ENCODE assay signal across 12 cellular contexts in the genomic region with DNA sequence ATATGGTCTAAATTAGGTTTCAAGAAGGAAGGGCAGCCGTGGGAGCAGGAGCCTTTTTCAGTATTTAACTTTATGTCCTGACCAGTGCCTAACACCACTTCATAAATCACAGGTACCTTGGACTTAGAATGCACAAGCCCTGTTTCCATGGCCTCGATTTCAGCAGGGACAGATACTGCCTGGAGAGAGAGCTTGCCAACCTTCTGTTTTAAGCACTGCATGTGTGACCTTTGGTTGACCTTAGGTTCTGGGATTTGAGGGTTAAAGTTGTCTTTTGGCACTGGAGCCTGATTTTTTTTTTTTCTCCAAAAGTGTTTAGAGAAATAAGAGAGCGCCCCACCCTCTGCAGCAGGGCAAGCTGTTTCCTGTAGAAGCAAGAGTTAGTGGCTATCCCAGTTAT.
DNase-seq lines count a peak whose midpoint lies in the region; FAIRE-seq and TF ChIP-seq lines count a peak whose summit lies in the region.
"Had no signal": no experiment of that assay in that cellular context is flagged by ENCODE, and none has a peak within 500 bp of the region (broad histone marks: within the 10 kb centered on the region; RNA-seq: fewer than 3 reads in every experiment).

No MANE protein-coding gene starts in this region.

- TF ChIP-seq CTCF in breast epithelium (IDR thresholded peaks at IDR 0.05), result no peak
- TF ChIP-seq CTCF in MCF 10A (IDR thresholded peaks at IDR 0.05; ENCODE audit: unreplicated experiment), result no peak
- TF ChIP-seq CTCF in adrenal gland (IDR thresholded peaks at IDR 0.05), result no peak
- no peak for TF ChIP-seq CTCF in keratinocyte (optimal IDR thresholded peaks at IDR 0.05 in 1 of 3, IDR thresholded peaks at IDR 0.05 in 1 of 3, conservative IDR thresholded peaks at IDR 0.05 in 1 of 3; ENCODE audit: extremely low read depth in 1 of 3, insufficient read depth in 2 of 3, low read length in 3 of 3)
- no peak for TF ChIP-seq CTCF in testis (IDR thresholded peaks at IDR 0.05)
- no peak for TF ChIP-seq CTCF in glutamatergic neuron (IDR thresholded peaks at IDR 0.05; ENCODE audit: partially characterized antibody, unreplicated experiment)

- H3K27ac Mint-ChIP-seq in MCF 10A (ENCODE audit: low read depth, unreplicated experiment) (no peak overlapping the region), glutamatergic neuron (ENCODE audit: unreplicated experiment) (no peak overlapping the region)

- peaks cover 0 to 11% of the 10 kb centered on the region in 2 donors for H3K4me1 ChIP-seq in breast epithelium
- H3K4me1 ChIP-seq in adrenal gland (replicated peaks in 1 of 2), result peaks cover 15 to 16% of the 10 kb centered on the region in 2 donors
- H3K4me1 ChIP-seq in keratinocyte (ENCODE audit: control insufficient read depth, extremely low read depth, insufficient read depth, low read length), result peaks cover 8% of the 10 kb centered on the region
- peaks cover 14% of the 10 kb centered on the region for H3K4me1 ChIP-seq in testis

- FAIRE-seq in keratinocyte (lab: Jason Lieb, UNC), result peak; percentile 39

- intact Hi-C loops in breast epithelium (cut with DNase I; ENCODE audit: low total_unique reads), result no loop called here
- intact Hi-C loops in MCF 10A (cut with micrococcal nuclease), result no loop called here
- intact Hi-C loops in adrenal gland (cut with DNase I), result no loop called here
- intact Hi-C loops in testis (cut with DNase I; ENCODE audit: low total_unique reads), result no loop called here

- H3K36me3 Mint-ChIP-seq in MCF 10A (ENCODE audit: insufficient read depth, unreplicated experiment), result no peaks in the 10 kb centered on the region
- peaks cover 14% of the 10 kb centered on the region for H3K36me3 Mint-ChIP-seq in glutamatergic neuron (ENCODE audit: unreplicated experiment)

- DNase-seq in breast epithelium (ENCODE audit: low spot score in 2 of 2) (no peak), MCF 10A (ENCODE audit: unreplicated experiment) (no peak), adrenal gland (peak in 6 of 7 donors; percentile 15 to 61 (median 39)), keratinocyte (ENCODE audit: low read depth, low spot score) (no peak), testis (peak; percentile 33), glutamatergic neuron (no peak), HEK293T (ENCODE audit: extremely low spot score) (no peak), AG08396 (ENCODE audit: low spot score) (no peak)
- DNase-seq: BE2C, hippocampal formation, NCI-H187 had no signal

- H3K4me3 ChIP-seq in breast epithelium, result no peak overlapping the region
- H3K4me3 ChIP-seq in adrenal gland, result no peak overlapping the region
- no peak overlapping the region for H3K4me3 ChIP-seq in keratinocyte (ENCODE audit: control insufficient read depth in 2 of 3, extremely low read depth in 1 of 3, insufficient read depth in 2 of 3, low read depth in 1 of 3, low read length in 3 of 3)
- no peak overlapping the region for H3K4me3 ChIP-seq in testis
- H3K4me3 ChIP-seq: smooth muscle cell had no signal

- H3K9me1 ChIP-seq in keratinocyte (ENCODE audit: control insufficient read depth, extremely low read depth, insufficient read depth, low read length), result no peaks in the 10 kb centered on the region

- peaks cover 18% of the 10 kb centered on the region for H3K4me1 Mint-ChIP-seq in MCF 10A (ENCODE audit: insufficient read depth, unreplicated experiment)
- H3K4me1 Mint-ChIP-seq in glutamatergic neuron (ENCODE audit: low read depth, unreplicated experiment), result no peaks in the 10 kb centered on the region

- TF ChIP-seq POLR2A in breast epithelium (IDR thresholded peaks at IDR 0.05) (no peak), adrenal gland (IDR thresholded peaks at IDR 0.05) (no peak), testis (IDR thresholded peaks at IDR 0.05) (no peak)

- H3K36me3 ChIP-seq in breast epithelium (no peaks in the 10 kb centered on the region), adrenal gland (replicated peaks in 1 of 2) (no peaks in the 10 kb centered on the region), keratinocyte (ENCODE audit: control insufficient read depth in 2 of 2, extremely low read depth in 1 of 2, insufficient read depth in 2 of 2, low read length in 2 of 2) (no peaks in the 10 kb centered on the region), testis (ENCODE audit: low read depth, missing control alignments) (no peaks in the 10 kb centered on the region)
- H3K36me3 ChIP-seq: BE2C had no signal

- peak overlapping the region; percentile 40 for H3K4me2 ChIP-seq in keratinocyte (ENCODE audit: control insufficient read depth, extremely low read depth, insufficient read depth, low read depth, low read length)
- H3K4me2 ChIP-seq: smooth muscle cell had no signal

- no TSS peak for BruUV-seq in MCF 10A (replicated peaks; lab: Mats Ljungman, UMichigan)

- H3K9me3 ChIP-seq in breast epithelium (peaks cover 6 to 12% of the 10 kb centered on the region in 2 donors), adrenal gland (replicated peaks in 1 of 3) (peaks cover 0 to 6% (median 0%) of the 10 kb centered on the region in 3 donors), keratinocyte (ENCODE audit: control insufficient read depth, low read depth, low read length) (peaks cover 6% of the 10 kb centered on the region), testis (no peaks in the 10 kb centered on the region)
- H3K9me3 ChIP-seq: BE2C had no signal

- H3K4me3 Mint-ChIP-seq in MCF 10A (ENCODE audit: unreplicated experiment) (no peak overlapping the region), glutamatergic neuron (ENCODE audit: unreplicated experiment) (no peak overlapping the region)

- 13 to 19% (median 15%) methylated on average over 3 of the region's 3 CpGs for WGBS in adrenal gland, 4 donors
- 27 to 46% methylated on average over 3 of the region's 3 CpGs for WGBS in testis, 2 donors

- peak overlapping the region; percentile 62 for H2AFZ ChIP-seq in keratinocyte (ENCODE audit: control insufficient read depth, low read length)

- H3K27me3 Mint-ChIP-seq in MCF 10A (ENCODE audit: insufficient read depth, unreplicated experiment) (no peaks in the 10 kb centered on the region), glutamatergic neuron (ENCODE audit: unreplicated experiment) (no peaks in the 10 kb centered on the region)

- dilution Hi-C loops in keratinocyte (cut with MboI; ENCODE audit: extremely low pct_ligation_motif_present, low sequenced_read_pairs), result no loop called here

- POLR2A ChIA-PET in MCF 10A (lab: Yijun Ruan, JAX) (interaction anchor here (0.6 to 1.6 kb wide), 3 partner anchors 8 to 102 kb away, joined by 3 to 7 read pairs (median 3); no protein-coding TSS in a partner anchor), HEK293T (lab: Yijun Ruan, JAX) (no interaction called here)

- H3K27me3 ChIP-seq in breast epithelium (no peaks in the 10 kb centered on the region), adrenal gland (no peaks in the 10 kb centered on the region), keratinocyte (ENCODE audit: control insufficient read depth, extremely low read depth, insufficient read depth, low read length) (no peaks in the 10 kb centered on the region), testis (no peaks in the 10 kb centered on the region)
- H3K27me3 ChIP-seq: BE2C had no signal

- no peak overlapping the region for H3K9ac ChIP-seq in keratinocyte (ENCODE audit: control insufficient read depth, extremely low read depth, insufficient read depth, low read length)

- peaks cover 33% of the 10 kb centered on the region for H3K9me3 Mint-ChIP-seq in MCF 10A (ENCODE audit: unreplicated experiment)
- H3K9me3 Mint-ChIP-seq in glutamatergic neuron (ENCODE audit: unreplicated experiment), result peaks cover 1% of the 10 kb centered on the region

- no peaks in the 10 kb centered on the region for H3K79me2 ChIP-seq in keratinocyte (ENCODE audit: control insufficient read depth, insufficient read depth, low read length)

- CTCF ChIA-PET in MCF 10A (lab: Yijun Ruan, JAX), result interaction anchor here (0.6 to 1.3 kb wide), 3 partner anchors 10 to 167 kb away, joined by 3 to 4 read pairs (median 4); no protein-coding TSS in a partner anchor
- CTCF ChIA-PET in HEK293T (lab: Yijun Ruan, JAX), result no interaction called here

- no peaks in the 10 kb centered on the region for H4K20me1 ChIP-seq in keratinocyte (ENCODE audit: control insufficient read depth, extremely low read depth, insufficient read depth, low read length)

- H3K27ac ChIP-seq in breast epithelium (peak overlapping the region; percentile 56 to 70), adrenal gland (no peak overlapping the region), keratinocyte (ENCODE audit: control insufficient read depth, insufficient read depth, low read length) (no peak overlapping the region), testis (no peak overlapping the region)

TF ChIP-seq in HEK293T, 16 proteins besides CTCF, POLR2A, EP300 and RAD21:
- TF ChIP-seq FOXA1 (IDR thresholded peaks at IDR 0.05) (no peak), CTBP1 (IDR thresholded peaks at IDR 0.05; ENCODE audit: borderline replicate concordance) (no peak), ARNT (IDR thresholded peaks at IDR 0.05) (no peak), BHLHE40 (IDR thresholded peaks at IDR 0.05; ENCODE audit: borderline replicate concordance) (no peak), TARDBP (IDR thresholded peaks at IDR 0.05) (no peak), L3MBTL2 (conservative IDR thresholded peaks at IDR 0.05) (no peak), FOXM1 (IDR thresholded peaks at IDR 0.05; ENCODE audit: borderline replicate concordance) (no peak), FOXK2 (IDR thresholded peaks at IDR 0.05) (no peak), ELF4 (IDR thresholded peaks at IDR 0.05) (no peak), SP1 (IDR thresholded peaks at IDR 0.05) (no peak)
- TF ChIP-seq, protein P1, sequence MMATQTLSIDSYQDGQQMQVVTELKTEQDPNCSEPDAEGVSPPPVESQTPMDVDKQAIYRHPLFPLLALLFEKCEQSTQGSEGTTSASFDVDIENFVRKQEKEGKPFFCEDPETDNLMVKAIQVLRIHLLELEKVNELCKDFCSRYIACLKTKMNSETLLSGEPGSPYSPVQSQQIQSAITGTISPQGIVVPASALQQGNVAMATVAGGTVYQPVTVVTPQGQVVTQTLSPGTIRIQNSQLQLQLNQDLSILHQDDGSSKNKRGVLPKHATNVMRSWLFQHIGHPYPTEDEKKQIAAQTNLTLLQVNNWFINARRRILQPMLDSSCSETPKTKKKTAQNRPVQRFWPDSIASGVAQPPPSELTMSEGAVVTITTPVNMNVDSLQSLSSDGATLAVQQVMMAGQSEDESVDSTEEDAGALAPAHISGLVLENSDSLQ (IDR thresholded peaks at IDR 0.05), result no peak

Comparison
In these comparisons a context has a peak if more than half of its experiments do, and no peak if none do; other contexts are left out.
1. DNase-seq: peak in adrenal gland (6 of 7) and testis (single experiment); none in breast epithelium (0 of 2), MCF 10A (single experiment), keratinocyte (single experiment), glutamatergic neuron (single experiment), HEK293T (single experiment) and AG08396 (single experiment).
2. H3K27ac ChIP-seq: peak in breast epithelium (2 of 2); none in adrenal gland (0 of 5), keratinocyte (single experiment) and testis (0 of 2).